Comparison of ENCODE assay signal across 37 cellular contexts in genomic region chr11:124421043-124421442, GRCh38. TPM values are rescaled to one million over a fixed set of nuclear protein-coding genes. Genes with fewer than 3 reads are reported as not detected.
"Had no signal": no experiment of that assay in that cellular context is flagged by ENCODE, and none has a peak within 500 bp of the region (broad histone marks: within the 10 kb centered on the region; RNA-seq: fewer than 3 reads in every experiment).

No MANE protein-coding gene starts in this region.

- H3K4me1 ChIP-seq: adrenal gland, body of pancreas, breast epithelium had no signal

- H3K36me3 ChIP-seq: adrenal gland, brain microvascular endothelial cell, breast epithelium had no signal

- H3K27me3 ChIP-seq: body of pancreas, brain microvascular endothelial cell had no signal

- DNase-seq: activated B cell treated with CpG ODN at 0.5 μM for 24 hours; activated CD4-positive, alpha-beta memory T cell treated with anti-CD3 and anti-CD28 coated beads for 36 hours; activated CD4-positive, alpha-beta T cell treated with anti-CD3 and anti-CD28 coated beads for 4 hours; activated CD4-positive, alpha-beta T cell treated with anti-CD3 and anti-CD28 coated beads, Interleukin-2, amount 10 ng/mL, durations not matched to agents 24 days and 14 days; activated CD4-positive, alpha-beta T cell treated with anti-CD3 and anti-CD28 coated beads, Interleukin-2, amount 50 U/mL, for 1 hour; activated CD4-positive, alpha-beta T cell treated with anti-CD3 and anti-CD28 coated beads, Interleukin-2, amount 50 U/mL, for 4 hours; activated CD4-positive, CD25-positive, alpha-beta regulatory T cell treated with anti-CD3 and anti-CD28 coated beads, Interleukin-2, amount 50 U/mL, for 72 hours; activated CD8-positive, alpha-beta memory T cell treated with anti-CD3 and anti-CD28 coated beads, Interleukin-2, amount 50 U/mL, for 4 hours; activated CD8-positive, alpha-beta T cell treated with anti-CD3 and anti-CD28 coated beads for 36 hours; activated effector memory CD4-positive, alpha-beta T cell treated with anti-CD3 and anti-CD28 coated beads, Interleukin-2, amount 50 U/mL, for 16 hours; activated gamma-delta T cell treated with Interleukin-2 at 50 U/mL for 16 hours; activated naive CD4-positive, alpha-beta T cell; activated naive CD4-positive, alpha-beta T cell treated with anti-CD3 and anti-CD28 coated beads for 36 hours; activated naive CD4-positive, alpha-beta T cell treated with anti-CD3 and anti-CD28 coated beads, Interleukin-2, amount 50 U/mL, for 16 hours; activated naive CD8-positive, alpha-beta T cell treated with anti-CD3 and anti-CD28 coated beads for 36 hours; activated T-cell treated with anti-CD3 and anti-CD28 coated beads for 4 hours; activated T-cell treated with anti-CD3 and anti-CD28 coated beads, Interleukin-2, amount 50 U/mL, for 1 hour; activated T-cell treated with anti-CD3 and anti-CD28 coated beads, Interleukin-2, amount 50 U/mL, for 4 hours; activated T-cell treated with anti-CD3 and anti-CD28 coated beads, Interleukin-2, amount 50 U/mL, for 72 hours; adrenal gland; amniotic stem cell; aorta; body of pancreas; brain microvascular endothelial cell; central memory CD4-positive, alpha-beta T cell; T-helper 2 cell; T-helper 9 cell had no signal

- H3K9me3 ChIP-seq: adrenal gland, body of pancreas, breast epithelium had no signal

- H3K27ac ChIP-seq: adrenal gland, body of pancreas, brain microvascular endothelial cell, breast epithelium, VCaP had no signal

- H3K4me3 ChIP-seq: adrenal gland, body of pancreas, breast epithelium had no signal

- ATAC-seq: activated CD8-positive, alpha-beta T cell treated with anti-CD3 and anti-CD28 coated beads for 36 hours; activated naive CD4-positive, alpha-beta T cell treated with anti-CD3 and anti-CD28 coated beads, Interleukin-2, amount 50 U/mL, for 72 hours; activated T-cell treated with anti-CD3 and anti-CD28 coated beads, Interleukin-2, amount 50 U/mL, for 4 hours; activated T-cell treated with anti-CD3 and anti-CD28 coated beads, Interleukin-2, amount 50 U/mL, for 72 hours; activated T-helper 17 cell treated with anti-CD3 and anti-CD28 coated beads, Interleukin-2, amount 50 U/mL, for 72 hours; body of pancreas had no signal

- FAIRE-seq: astrocyte, TTC549 had no signal

RNA-seq across cellular contexts. Expression of gene OR8B4, which starts 3.6 kb away (rescaled TPM):
- total RNA-seq: activated B cell treated with CpG ODN at 0.5 μM for 24 hours; activated CD4-positive, alpha-beta memory T cell treated with anti-CD3 and anti-CD28 coated beads for 36 hours; activated CD4-positive, alpha-beta T cell treated with anti-CD3 and anti-CD28 coated beads, Interleukin-2, amount 10 ng/mL, durations not matched to agents 24 days and 14 days; activated CD8-positive, alpha-beta memory T cell treated with anti-CD3 and anti-CD28 coated beads for 36 hours; activated CD8-positive, alpha-beta T cell treated with anti-CD3 and anti-CD28 coated beads for 36 hours; activated naive CD4-positive, alpha-beta T cell treated with anti-CD3 and anti-CD28 coated beads for 36 hours; activated naive CD4-positive, alpha-beta T cell treated with anti-CD3 and anti-CD28 coated beads, Interleukin-2, amount 50 U/mL, for 72 hours; activated naive CD8-positive, alpha-beta T cell treated with anti-CD3 and anti-CD28 coated beads for 36 hours; activated T-cell treated with anti-CD3 and anti-CD28 coated beads, Interleukin-2, amount 50 U/mL, for 4 hours; activated T-cell treated with anti-CD3 and anti-CD28 coated beads, Interleukin-2, amount 50 U/mL, for 72 hours; activated T-helper 1 cell treated with anti-CD3 and anti-CD28 coated beads, Interleukin-12 subunit alpha, Interleukin-12 subunit beta, Interleukin-2, Interleukin-4 antibody, amounts not matched to agents 30 ng/mL and 10 ng/mL and 1 ng/mL, durations not matched to agents 14 hours and 24 hours and 36 hours; activated T-helper 17 cell treated with anti-CD3 and anti-CD28 coated beads, Interleukin-2, amount 50 U/mL, for 72 hours; adrenal gland; aorta; astrocyte; body of pancreas; breast epithelium; cardiac septum; cerebellum had no signal
- polyA plus RNA-seq: adrenal gland, aorta had no signal

RNA-seq across cellular contexts. Expression of gene OR8B3, which starts 22.2 kb away (rescaled TPM):
- total RNA-seq: activated B cell treated with CpG ODN at 0.5 μM for 24 hours; activated CD4-positive, alpha-beta memory T cell treated with anti-CD3 and anti-CD28 coated beads for 36 hours; activated CD4-positive, alpha-beta T cell treated with anti-CD3 and anti-CD28 coated beads, Interleukin-2, amount 10 ng/mL, durations not matched to agents 24 days and 14 days; activated CD8-positive, alpha-beta memory T cell treated with anti-CD3 and anti-CD28 coated beads for 36 hours; activated CD8-positive, alpha-beta T cell treated with anti-CD3 and anti-CD28 coated beads for 36 hours; activated naive CD4-positive, alpha-beta T cell treated with anti-CD3 and anti-CD28 coated beads for 36 hours; activated naive CD4-positive, alpha-beta T cell treated with anti-CD3 and anti-CD28 coated beads, Interleukin-2, amount 50 U/mL, for 72 hours; activated naive CD8-positive, alpha-beta T cell treated with anti-CD3 and anti-CD28 coated beads for 36 hours; activated T-cell treated with anti-CD3 and anti-CD28 coated beads, Interleukin-2, amount 50 U/mL, for 4 hours; activated T-cell treated with anti-CD3 and anti-CD28 coated beads, Interleukin-2, amount 50 U/mL, for 72 hours; activated T-helper 1 cell treated with anti-CD3 and anti-CD28 coated beads, Interleukin-12 subunit alpha, Interleukin-12 subunit beta, Interleukin-2, Interleukin-4 antibody, amounts not matched to agents 30 ng/mL and 10 ng/mL and 1 ng/mL, durations not matched to agents 14 hours and 24 hours and 36 hours; activated T-helper 17 cell treated with anti-CD3 and anti-CD28 coated beads, Interleukin-2, amount 50 U/mL, for 72 hours; adrenal gland; aorta; astrocyte; body of pancreas; breast epithelium; cardiac septum; cerebellum had no signal
- polyA plus RNA-seq: adrenal gland, aorta had no signal

RNA-seq across cellular contexts. Expression of gene OR8B8, which starts 24.5 kb away (rescaled TPM):
- total RNA-seq: activated B cell treated with CpG ODN at 0.5 μM for 24 hours; activated CD4-positive, alpha-beta memory T cell treated with anti-CD3 and anti-CD28 coated beads for 36 hours; activated CD4-positive, alpha-beta T cell treated with anti-CD3 and anti-CD28 coated beads, Interleukin-2, amount 10 ng/mL, durations not matched to agents 24 days and 14 days; activated CD8-positive, alpha-beta memory T cell treated with anti-CD3 and anti-CD28 coated beads for 36 hours; activated CD8-positive, alpha-beta T cell treated with anti-CD3 and anti-CD28 coated beads for 36 hours; activated naive CD4-positive, alpha-beta T cell treated with anti-CD3 and anti-CD28 coated beads for 36 hours; activated naive CD4-positive, alpha-beta T cell treated with anti-CD3 and anti-CD28 coated beads, Interleukin-2, amount 50 U/mL, for 72 hours; activated naive CD8-positive, alpha-beta T cell treated with anti-CD3 and anti-CD28 coated beads for 36 hours; activated T-cell treated with anti-CD3 and anti-CD28 coated beads, Interleukin-2, amount 50 U/mL, for 4 hours; activated T-cell treated with anti-CD3 and anti-CD28 coated beads, Interleukin-2, amount 50 U/mL, for 72 hours; activated T-helper 1 cell treated with anti-CD3 and anti-CD28 coated beads, Interleukin-12 subunit alpha, Interleukin-12 subunit beta, Interleukin-2, Interleukin-4 antibody, amounts not matched to agents 30 ng/mL and 10 ng/mL and 1 ng/mL, durations not matched to agents 14 hours and 24 hours and 36 hours; activated T-helper 17 cell treated with anti-CD3 and anti-CD28 coated beads, Interleukin-2, amount 50 U/mL, for 72 hours; adrenal gland; aorta; astrocyte; body of pancreas; breast epithelium; cardiac septum; cerebellum had no signal
- polyA plus RNA-seq: adrenal gland, aorta had no signal

RNA-seq across cellular contexts. Expression of gene OR8B2, which starts 36.7 kb away (rescaled TPM):
- total RNA-seq: activated B cell treated with CpG ODN at 0.5 μM for 24 hours; activated CD4-positive, alpha-beta memory T cell treated with anti-CD3 and anti-CD28 coated beads for 36 hours; activated CD4-positive, alpha-beta T cell treated with anti-CD3 and anti-CD28 coated beads, Interleukin-2, amount 10 ng/mL, durations not matched to agents 24 days and 14 days; activated CD8-positive, alpha-beta memory T cell treated with anti-CD3 and anti-CD28 coated beads for 36 hours; activated CD8-positive, alpha-beta T cell treated with anti-CD3 and anti-CD28 coated beads for 36 hours; activated naive CD4-positive, alpha-beta T cell treated with anti-CD3 and anti-CD28 coated beads for 36 hours; activated naive CD4-positive, alpha-beta T cell treated with anti-CD3 and anti-CD28 coated beads, Interleukin-2, amount 50 U/mL, for 72 hours; activated naive CD8-positive, alpha-beta T cell treated with anti-CD3 and anti-CD28 coated beads for 36 hours; activated T-cell treated with anti-CD3 and anti-CD28 coated beads, Interleukin-2, amount 50 U/mL, for 4 hours; activated T-cell treated with anti-CD3 and anti-CD28 coated beads, Interleukin-2, amount 50 U/mL, for 72 hours; activated T-helper 1 cell treated with anti-CD3 and anti-CD28 coated beads, Interleukin-12 subunit alpha, Interleukin-12 subunit beta, Interleukin-2, Interleukin-4 antibody, amounts not matched to agents 30 ng/mL and 10 ng/mL and 1 ng/mL, durations not matched to agents 14 hours and 24 hours and 36 hours; activated T-helper 17 cell treated with anti-CD3 and anti-CD28 coated beads, Interleukin-2, amount 50 U/mL, for 72 hours; adrenal gland; aorta; astrocyte; body of pancreas; breast epithelium; cardiac septum; cerebellum had no signal
- polyA plus RNA-seq: adrenal gland, aorta had no signal
